ENCODE assay signal across 8 cellular contexts in the genomic region with DNA sequence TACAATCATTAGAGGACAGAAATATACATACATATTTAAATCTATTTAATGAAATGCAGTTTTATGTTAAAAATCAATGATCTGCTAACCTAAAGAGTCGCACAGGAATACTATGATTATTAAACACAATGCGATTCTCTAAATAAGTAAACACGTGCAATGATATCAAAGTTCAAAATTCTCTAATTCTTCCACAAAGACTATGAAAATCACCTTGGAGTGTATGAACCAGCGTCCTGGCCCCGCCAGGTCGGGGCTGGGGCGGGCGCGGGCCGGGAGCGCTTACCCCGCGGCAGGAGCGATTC. TPM values are rescaled to one million over a fixed set of nuclear protein-coding genes. Genes with fewer than 3 reads are reported as not detected.
DNase-seq lines count a peak whose midpoint lies in the region; ATAC-seq and TF ChIP-seq lines count a peak whose summit lies in the region.

No MANE protein-coding gene starts in this region.

- peaks cover 17% of the 10 kb centered on the region for H3K36me3 Mint-ChIP-seq in central memory CD8-positive, alpha-beta T cell (ENCODE audit: insufficient read depth)

- H3K27ac ChIP-seq in 22Rv1 (peak overlapping the region; percentile 95), HUES64 (ENCODE audit: low read depth, low read length) (peak overlapping the region; percentile 98)

- no peak for ATAC-seq in central memory CD8-positive, alpha-beta T cell (replicated peaks; ENCODE audit: extremely low read depth, poor library complexity, severe bottlenecking)
- ATAC-seq in HG03378 (IDR thresholded peaks at IDR 0.05; ENCODE audit: unreplicated experiment), result no peak

- no peaks in the 10 kb centered on the region for H3K9me3 Mint-ChIP-seq in central memory CD8-positive, alpha-beta T cell

- under 1% methylated on average over 14 of the region's 14 CpGs for WGBS in HUES64

- no peak for TF ChIP-seq CTCF in 22Rv1 (IDR thresholded peaks at IDR 0.05)

- in situ Hi-C loops in G401 (cut with HindIII; ENCODE audit: low sequenced_read_pairs), result no loop called here

- H3K4me3 Mint-ChIP-seq in central memory CD8-positive, alpha-beta T cell, result peak overlapping the region; percentile 95

- peak overlapping the region; percentile 87 for H3K4me3 ChIP-seq in HUES64 (ENCODE audit: low read length)
- peak overlapping the region; percentile 99 for H3K4me3 ChIP-seq in mucosa of stomach (ENCODE audit: low read length)

- H3K4me1 Mint-ChIP-seq in central memory CD8-positive, alpha-beta T cell, result peaks cover 42% of the 10 kb centered on the region

- no peak for DNase-seq in central memory CD8-positive, alpha-beta T cell (ENCODE audit: low spot score in 2 of 2)
- no peak for DNase-seq in posterior vena cava (ENCODE audit: low spot score)
- DNase-seq in G401 (ENCODE audit: low spot score), result no peak
- DNase-seq in head of caudate nucleus, result no peak

- H3K9me3 ChIP-seq in HUES64 (ENCODE audit: insufficient read depth, low read depth, low read length), result no peaks in the 10 kb centered on the region
- no peaks in the 10 kb centered on the region for H3K9me3 ChIP-seq in mucosa of stomach (ENCODE audit: control insufficient read depth, low read length)

- H3K4me1 ChIP-seq in HUES64 (ENCODE audit: insufficient read depth, low read length), result peaks cover 51% of the 10 kb centered on the region
- peaks cover 11% of the 10 kb centered on the region for H3K4me1 ChIP-seq in mucosa of stomach (ENCODE audit: control insufficient read depth, insufficient read depth, low read length)

- intact Hi-C loops in posterior vena cava (cut with DNase I), result no loop called here
- intact Hi-C loops in head of caudate nucleus (cut with DNase I), result no loop called here

- H3K9ac ChIP-seq in HUES64 (ENCODE audit: low read depth, low read length) (peak overlapping the region; percentile 96), mucosa of stomach (ENCODE audit: low read length) (peak overlapping the region; percentile 99)

- H3K36me3 ChIP-seq in HUES64 (ENCODE audit: insufficient read depth, low read length) (peaks cover 17% of the 10 kb centered on the region), mucosa of stomach (ENCODE audit: control insufficient read depth, insufficient read depth, low read length) (no peaks in the 10 kb centered on the region)

- H3K27ac Mint-ChIP-seq in central memory CD8-positive, alpha-beta T cell (ENCODE audit: low read depth), result peak overlapping the region; percentile 99

- H3K27me3 Mint-ChIP-seq in central memory CD8-positive, alpha-beta T cell, result no peaks in the 10 kb centered on the region

- H3K27me3 ChIP-seq in HUES64 (ENCODE audit: insufficient read depth, low read length), result no peaks in the 10 kb centered on the region
- no peaks in the 10 kb centered on the region for H3K27me3 ChIP-seq in mucosa of stomach (ENCODE audit: control insufficient read depth, insufficient read depth, low read length)

RNA-seq across cellular contexts. Expression of gene FAM200B, which starts 0.6 kb away (rescaled TPM):
- polyA plus RNA-seq in HUES64 (2013, experiment 1 of 2), result 26.5 TPM
- 27.7 TPM for polyA plus RNA-seq in HUES64 (2013, experiment 2 of 2)
- total RNA-seq in posterior vena cava, result 10 to 100 TPM; 30.4 to 36.8 TPM
- 26.8 and 27.6 TPM in 2 replicates for total RNA-seq in G401 (2014; rRNA removed; shearing (Covaris generic))

RNA-seq across cellular contexts. Expression of gene BST1, which starts 21.8 kb away (rescaled TPM):
- polyA plus RNA-seq in HUES64 (2013, experiment 1 of 2), result 0.45 TPM
- polyA plus RNA-seq in HUES64 (2013, experiment 2 of 2), result 0.82 TPM
- 10 to 100 TPM; 19.3 to 26.2 TPM for total RNA-seq in posterior vena cava
- total RNA-seq in G401 (2014; rRNA removed; shearing (Covaris generic)), result 0.80 TPM in 1 of 2 replicates, not detected in the other

RNA-seq across cellular contexts. Expression of gene FBXL5, which starts 25.9 kb away (rescaled TPM):
- 47.1 TPM for polyA plus RNA-seq in HUES64 (2013, experiment 1 of 2)
- 51.2 TPM for polyA plus RNA-seq in HUES64 (2013, experiment 2 of 2)
- total RNA-seq in posterior vena cava, result 100 to 1,000 TPM; 104 to 122 TPM
- 38.9 and 43.1 TPM in 2 replicates for total RNA-seq in G401 (2014; rRNA removed; shearing (Covaris generic))

Comparison
In these comparisons a context has a peak if more than half of its experiments do, and no peak if none do; other contexts are left out.
1. RNA of gene BST1, which starts 21.8 kb away (total RNA-seq): 19.3 to 26.2 TPM in posterior vena cava; 0.80 TPM in G401; every median in the first group is over 10 times any median in the second.